10 cellular contexts compared by ENCODE assay signal in genomic region chr18:79681484-79682387, GRCh38. TPM values are rescaled to one million over a fixed set of nuclear protein-coding genes. Genes with fewer than 3 reads are reported as not detected.
DNase-seq lines count a peak whose midpoint lies in the region; ATAC-seq, FAIRE-seq and TF ChIP-seq lines count a peak whose summit lies in the region.
"Had no signal": no experiment of that assay in that cellular context is flagged by ENCODE, and none has a peak within 500 bp of the region (broad histone marks: within the 10 kb centered on the region; RNA-seq: fewer than 3 reads in every experiment).

No MANE protein-coding gene starts in this region.

- no peaks in the 10 kb centered on the region for H3K9me1 ChIP-seq in K562 (ENCODE audit: control insufficient read depth, insufficient read depth, low read length)

- intact Hi-C loops in CD8-positive, alpha-beta T cell (cut with DNase I, micrococcal nuclease): loop anchor here in 1 of 2 experiments (5.0 kb wide), 1 partner anchor 231 kb away; no protein-coding TSS in a partner anchor
- intact Hi-C loops in K562 (cut with micrococcal nuclease): no loop called here

- no peak for TF ChIP-seq RAD21 in K562 (CRISPR knock-in tag; conservative IDR thresholded peaks at IDR 0.05 in 1 of 2, IDR thresholded peaks at IDR 0.05 in 1 of 2)

- H3K36me3 ChIP-seq in CD8-positive, alpha-beta T cell (ENCODE audit: insufficient read depth, low read length): no peaks in the 10 kb centered on the region
- peaks cover 12% of the 10 kb centered on the region; the same call in 2 of the 3 replicates for H3K36me3 ChIP-seq in K562 (ENCODE audit: control insufficient read depth, insufficient read depth, low read length)

- peaks cover 75% of the 10 kb centered on the region for H3K4me1 ChIP-seq in CD8-positive, alpha-beta T cell (ENCODE audit: insufficient read depth, low read length)
- peaks cover 15 to 26% of the 10 kb centered on the region in 2 experiments for H3K4me1 ChIP-seq in K562 (replicated peaks in 1 of 2; ENCODE audit: control insufficient read depth in 2 of 2, insufficient read depth in 2 of 2, low read length in 2 of 2)

- no peaks in the 10 kb centered on the region for H3K27me3 ChIP-seq in CD8-positive, alpha-beta T cell (ENCODE audit: insufficient read depth, low read length)
- no peaks in the 10 kb centered on the region for H3K27me3 ChIP-seq in K562 (ENCODE audit: control insufficient read depth in 2 of 2, insufficient read depth in 2 of 2, low read length in 2 of 2)

- TF ChIP-seq CTCF in CD8-positive, alpha-beta T cell (IDR thresholded peaks at IDR 0.05): no peak
- TF ChIP-seq CTCF in K562 (IDR thresholded peaks at IDR 0.05 in 2 of 3, conservative IDR thresholded peaks at IDR 0.05 in 1 of 3; ENCODE audit: insufficient read depth in 2 of 3, low read depth in 1 of 3, low read length in 3 of 3): no peak
- no peak for TF ChIP-seq CTCF in progenitor cell of endocrine pancreas (IDR thresholded peaks at IDR 0.05; ENCODE audit: unreplicated experiment)

- WGBS in K562 (ENCODE audit: insufficient coverage, low coverage, missing lambda C conversion rate): 91% methylated on average over 13 of the region's 21 CpGs

- peak overlapping the region; percentile 96 for H3K27ac Mint-ChIP-seq in CD8-positive, alpha-beta T cell
- peak overlapping the region; percentile 83 to 86 for H3K27ac Mint-ChIP-seq in T-cell
- H3K27ac Mint-ChIP-seq in progenitor cell of endocrine pancreas: no peak overlapping the region

- peak overlapping the region; percentile 94 for H3K27ac ChIP-seq in CD8-positive, alpha-beta T cell (ENCODE audit: low read depth, low read length)
- no peak overlapping the region; the same call in 2 of the 3 replicates for H3K27ac ChIP-seq in K562 (ENCODE audit: extremely low read depth, low read depth, low read length)

- TF ChIP-seq POLR2A in K562 (conservative IDR thresholded peaks at IDR 0.05) (no peak), GM18505 (IDR thresholded peaks at IDR 0.05; ENCODE audit: borderline replicate concordance, extremely low read depth, insufficient read depth, insufficient read length) (no peak)

- FAIRE-seq in K562 (lab: Jason Lieb, UNC): no peak
- FAIRE-seq: frontal cortex, G401.6 had no signal

- H3K4me3 ChIP-seq in CD8-positive, alpha-beta T cell (ENCODE audit: low read depth, low read length): peak overlapping the region; percentile 98
- H3K4me3 ChIP-seq in K562: peak overlapping the region; percentile 74; the same call in 1 of the 2 replicates

- peaks cover 83% of the 10 kb centered on the region for H3K4me1 Mint-ChIP-seq in CD8-positive, alpha-beta T cell (ENCODE audit: low read depth)
- H3K4me1 Mint-ChIP-seq in T-cell: peaks cover 74 to 83% (median 80%) of the 10 kb centered on the region in 3 donors
- H3K4me1 Mint-ChIP-seq in progenitor cell of endocrine pancreas (ENCODE audit: low read depth): peaks cover 39% of the 10 kb centered on the region

- POLR2A ChIA-PET in CD8-positive, alpha-beta T cell (lab: Charles Lee): interaction anchor here (1.2 kb wide), 1 partner anchor 352 kb away, joined by 4 read pairs; the partner anchor contains the start of gene RBFA
- POLR2A ChIA-PET in T-cell (lab: Charles Lee) (interaction anchor here in 1 of 2 donors (0.7 kb wide), 1 partner anchor 21 kb away, joined by 3 read pairs; no protein-coding TSS in a partner anchor), K562 (lab: Yijun Ruan, JAX) (no interaction called here)

- no peaks in the 10 kb centered on the region for H3K9me3 ChIP-seq in CD8-positive, alpha-beta T cell (ENCODE audit: low read length)
- H3K9me3 ChIP-seq in K562 (replicated peaks; ENCODE audit: control insufficient read depth, insufficient read depth, low read depth, low read length): no peaks in the 10 kb centered on the region

- peaks cover 7% of the 10 kb centered on the region for H4K20me1 ChIP-seq in K562 (replicated peaks; ENCODE audit: control insufficient read depth, insufficient read depth, low read length)

- TF ChIP-seq EP300 in K562 (IDR thresholded peaks at IDR 0.05; ENCODE audit: low read length): no peak

- H3K36me3 Mint-ChIP-seq in CD8-positive, alpha-beta T cell: peaks cover 37% of the 10 kb centered on the region
- H3K36me3 Mint-ChIP-seq in T-cell (peaks cover 8% of the 10 kb centered on the region), progenitor cell of endocrine pancreas (ENCODE audit: insufficient read depth) (peaks cover 1% of the 10 kb centered on the region)

- H3K4me3 Mint-ChIP-seq in CD8-positive, alpha-beta T cell: peak overlapping the region; percentile 88
- H3K4me3 Mint-ChIP-seq in T-cell: peak overlapping the region; percentile 85 to 93 (median 85)
- peak overlapping the region; percentile 77 for H3K4me3 Mint-ChIP-seq in progenitor cell of endocrine pancreas (ENCODE audit: low read depth)

- H3K79me2 ChIP-seq in K562 (ENCODE audit: control insufficient read depth, insufficient read depth, low read length): peaks cover 87% of the 10 kb centered on the region

- CTCF ChIA-PET in CD8-positive, alpha-beta T cell (lab: Charles Lee): interaction anchor here (1.6 kb wide), 1 partner anchor 613 kb away, joined by 3 read pairs; the partner anchor contains the start of gene ATP9B
- CTCF ChIA-PET in T-cell (lab: Charles Lee) (no interaction called here), K562 (lab: Yijun Ruan, JAX; ENCODE audit: low intra/inter-chr PET ratio) (no interaction called here)

- H3K9ac ChIP-seq in K562 (ENCODE audit: insufficient read depth in 1 of 2, low read depth in 2 of 2, low read length in 2 of 2): no peak overlapping the region; a peak in 1 of 4 replicates

- DNase-seq in CD8-positive, alpha-beta T cell: peak; percentile 32 to 80 (median 56)
- DNase-seq in T-cell: peak in 33 of 34 experiments; percentile 18 to 80 (median 65)
- no peak for DNase-seq in K562 (ENCODE audit: extremely low read depth in 1 of 4, low spot score in 3 of 4)
- DNase-seq in progenitor cell of endocrine pancreas (ENCODE audit: low spot score, unreplicated experiment): no peak
- no peak for DNase-seq in midbrain (lab: John Stamatoyannopoulos, UW)
- no peak for DNase-seq in hypothalamus (lab: John Stamatoyannopoulos, UW)

- peak; percentile 2 for ATAC-seq in CD8-positive, alpha-beta T cell
- ATAC-seq in T-cell (replicated peaks in 1 of 4) (no peak), K562 (no peak), HG03039 (IDR thresholded peaks at IDR 0.05; ENCODE audit: unreplicated experiment) (no peak), GM18505 (IDR thresholded peaks at IDR 0.05; ENCODE audit: unreplicated experiment) (no peak)

- H3K9me3 Mint-ChIP-seq in CD8-positive, alpha-beta T cell: no peaks in the 10 kb centered on the region
- H3K9me3 Mint-ChIP-seq in T-cell (no peaks in the 10 kb centered on the region), progenitor cell of endocrine pancreas (ENCODE audit: low read depth) (no peaks in the 10 kb centered on the region)

- no TSS peak for BruUV-seq in K562 (replicated peaks; lab: Mats Ljungman, UMichigan)

- H3K4me2 ChIP-seq in K562 (ENCODE audit: insufficient read depth, low read length): peak overlapping the region; percentile 86; the same call in 1 of the 2 replicates

- in situ Hi-C loops in K562 (cut with MboI): no loop called here

- no peaks in the 10 kb centered on the region for H3K27me3 Mint-ChIP-seq in CD8-positive, alpha-beta T cell (ENCODE audit: low read depth)
- no peaks in the 10 kb centered on the region for H3K27me3 Mint-ChIP-seq in T-cell
- H3K27me3 Mint-ChIP-seq in progenitor cell of endocrine pancreas: no peaks in the 10 kb centered on the region

- no peak overlapping the region for H2AFZ ChIP-seq in K562 (ENCODE audit: low read depth, low read length)

TF ChIP-seq in K562, 482 proteins besides CTCF, POLR2A, EP300 and RAD21 (continues in another document):
- TF ChIP-seq NFIX (CRISPR knock-in tag; IDR thresholded peaks at IDR 0.05; ENCODE audit: low read depth) (no peak), TRIM28 (IDR thresholded peaks at IDR 0.05) (no peak), ZNF766 (CRISPR knock-in tag; conservative IDR thresholded peaks at IDR 0.05) (no peak), SMAD1 (IDR thresholded peaks at IDR 0.05; ENCODE audit: low read depth, low read length, partially characterized antibody) (no peak), SMARCA4 (IDR thresholded peaks at IDR 0.05) (no peak), CAMTA2 (CRISPR knock-in tag; conservative IDR thresholded peaks at IDR 0.05) (no peak), ZFP1 (CRISPR knock-in tag; IDR thresholded peaks at IDR 0.05) (no peak), MYNN (IDR thresholded peaks at IDR 0.05) (no peak), MYNN (CRISPR knock-in tag; IDR thresholded peaks at IDR 0.05) (no peak), EGR1 (conservative IDR thresholded peaks at IDR 0.05) (no peak)

RNA-seq across cellular contexts. Expression of gene CTDP1, which starts 2.1 kb away (rescaled TPM):
- total RNA-seq in CD8-positive, alpha-beta T cell: 100 to 1,000 TPM; 110 to 121 TPM
- total RNA-seq in T-cell (10 to 100 TPM; 46.3 to 78.0 (median 49.4) TPM), K562 (2014; rRNA removed) (15.0 and 15.7 TPM in 2 replicates), K562 (2014; rRNA removed; fragmentation: Illumina TruSeq; extraction: Trizol) (3.2 and 3.4 TPM in 2 replicates), K562 (2015; rRNA removed; fragmentation: Illumina TruSeq; extraction: Trizol) (6.9 and 7.7 TPM in 2 replicates), K562 (2021) (15.1 and 19.2 TPM in 2 replicates), progenitor cell of endocrine pancreas (23.9 and 24.9 TPM in 2 replicates)
- 18.1 and 24.6 TPM in 2 replicates for total RNA-seq in K562 (2011; cell fraction: chromatin; rRNA removed; ENCODE audit: low replicate concordance)
- total RNA-seq in K562 (2011; cell fraction: nucleolus; rRNA removed): 14.2 and 16.2 TPM in 2 replicates
- total RNA-seq in K562 (2011; cell fraction: nucleoplasm; rRNA removed): 9.8 and 14.2 TPM in 2 replicates
- polyA plus RNA-seq in K562 (2011; rRNA removed) (3.3 and 5.0 TPM in 2 replicates), K562 (2014; fragmentation: Illumina TruSeq; extraction: Trizol) (4.0 and 7.1 TPM in 2 replicates), K562 (2014; fragmentation: Nextera tagmentation; extraction: Ambion mirVana) (under 1 TPM; 0.07 to 0.21 TPM), K562 (2014; rRNA removed) (7.3 and 7.6 TPM in 2 replicates)
- 3.1 and 4.8 TPM in 2 replicates for polyA plus RNA-seq in K562 (2011; cell fraction: cytosol; rRNA removed)
- polyA plus RNA-seq in K562 (2011; cell fraction: nucleus; rRNA removed): 9.4 and 14.5 TPM in 2 replicates
- polyA plus RNA-seq in K562 (2012): 8.3 and 8.6 TPM in 2 replicates
- 3.7 and 4.3 TPM in 2 replicates for polyA minus RNA-seq in K562 (2011; rRNA and poly(A)+ RNA removed)
- 7.5 and 7.7 TPM in 2 replicates for polyA minus RNA-seq in K562 (2011; cell fraction: cytosol; rRNA and poly(A)+ RNA removed)
- 8.8 and 13.7 TPM in 2 replicates for polyA minus RNA-seq in K562 (2011; cell fraction: nucleus; rRNA and poly(A)+ RNA removed)

Comparison
In these comparisons a context has a peak if more than half of its experiments do, and no peak if none do; other contexts are left out.
1. DNase-seq: peak in CD8-positive, alpha-beta T cell (7 of 7) and T-cell (33 of 34); none in K562 (0 of 4), progenitor cell of endocrine pancreas (single experiment), midbrain (single experiment) and hypothalamus (0 of 51).
2. Peak in every context shown above with its lines, with median percentiles within 50 percentile points of each other: H3K4me3 Mint-ChIP-seq.